19 cellular contexts compared by ENCODE assay signal in genomic region chr2:183000846-183001245, GRCh38. TPM values are rescaled to one million over a fixed set of nuclear protein-coding genes. Genes with fewer than 3 reads are reported as not detected.
A peak's percentile ranks its signal among the peaks of the same experiment; 100 is the strongest.
DNase-seq lines count a peak whose midpoint lies in the region; ATAC-seq and TF ChIP-seq lines count a peak whose summit lies in the region.
"Had no signal": no experiment of that assay in that cellular context is flagged by ENCODE, and none has a peak within 500 bp of the region (broad histone marks: within the 10 kb centered on the region; RNA-seq: fewer than 3 reads in every experiment).

No MANE protein-coding gene starts in this region.

- no peak overlapping the region for H3K4me3 ChIP-seq in fibroblast of villous mesenchyme (ENCODE audit: low read depth, low read length)
- H3K4me3 ChIP-seq: SK-N-MC had no signal

- DNase-seq in Right ventricle myocardium superior (no peak), left ventricle myocardium superior (no peak), fibroblast of villous mesenchyme (ENCODE audit: low read depth) (peak; percentile 4), left kidney (ENCODE audit: low read depth, low spot score) (peak; percentile 72), Kasumi-1 (lab: John Stamatoyannopoulos, UW) (no peak), NCI-H1417 treated with DMSO at 0.1 percent for 48 hours (lab: John Stamatoyannopoulos, UW) (no peak), amygdala (lab: John Stamatoyannopoulos, UW) (no peak)
- DNase-seq in stimulated activated CD4-positive, alpha-beta T cell treated with anti-CD3 and anti-CD28 coated beads, Interleukin-12 subunit alpha, Interleukin-12 subunit beta, amount 100 ng/mL, for 4 hours = no peak
- DNase-seq: DMS153, GDM1, H9, KBM-7, NCI-H1436 treated with DMSO at 0.1 percent for 48 hours, NCI-H2081 treated with DMSO at 0.1 percent for 48 hours, NCI-H446 treated with DMSO at 0.1 percent for 48 hours, NCI-H69, SHP77 had no signal

- no peak for TF ChIP-seq CTCF in fibroblast of villous mesenchyme (IDR thresholded peaks at IDR 0.05; ENCODE audit: insufficient read depth, low read depth, low read length)

- intact Hi-C loops in Right ventricle myocardium superior (cut with DNase I) (no loop called here), left ventricle myocardium superior (cut with micrococcal nuclease) (no loop called here)

- ATAC-seq in Right ventricle myocardium superior (ENCODE audit: poor library complexity) = peak; percentile 51
- ATAC-seq in left ventricle myocardium superior = no peak
- ATAC-seq: Panc1 had no signal

RNA-seq across cellular contexts. Expression of gene NCKAP1, which starts 37.4 kb away (rescaled TPM):
- total RNA-seq in Right ventricle myocardium superior = 128 TPM
- 141 TPM for total RNA-seq in left ventricle myocardium superior
- 173 and 236 TPM in 2 replicates for total RNA-seq in fibroblast of villous mesenchyme

Comparison
In these comparisons a context has a peak if more than half of its experiments do, and no peak if none do; other contexts are left out.
1. DNase-seq: peak in fibroblast of villous mesenchyme (single experiment) and left kidney (single experiment); none in Right ventricle myocardium superior (single experiment), left ventricle myocardium superior (single experiment), stimulated activated CD4-positive, alpha-beta T cell treated with anti-CD3 and anti-CD28 coated beads, Interleukin-12 subunit alpha, Interleukin-12 subunit beta, amount 100 ng/mL, for 4 hours (single experiment), Kasumi-1 (0 of 2), NCI-H1417 treated with DMSO at 0.1 percent for 48 hours (single experiment) and amygdala (0 of 56).